25 cellular contexts compared by ENCODE assay signal in genomic region chr5:157739388-157740045, GRCh38.
"Had no signal": no experiment of that assay in that cellular context is flagged by ENCODE, and none has a peak within 500 bp of the region (broad histone marks: within the 10 kb centered on the region; RNA-seq: fewer than 3 reads in every experiment).

No MANE protein-coding gene starts in this region.

- H3K4me3 Mint-ChIP-seq: activated CD4-positive, alpha-beta memory T cell treated with anti-CD3 and anti-CD28 coated beads for 36 hours; activated CD8-positive, alpha-beta memory T cell treated with anti-CD3 and anti-CD28 coated beads, Interleukin-2, amount 10 ng/mL, durations not matched to agents 7 days and 5 days; activated CD8-positive, alpha-beta T cell treated with anti-CD3 and anti-CD28 coated beads, Interleukin-2, amount 10 ng/mL, durations not matched to agents 7 days and 5 days; activated naive CD4-positive, alpha-beta T cell treated with anti-CD3 and anti-CD28 coated beads for 36 hours; activated naive CD8-positive, alpha-beta T cell treated with anti-CD3 and anti-CD28 coated beads, Interleukin-2, amount 10 ng/mL, durations not matched to agents 7 days and 5 days; activated T-helper 1 cell treated with anti-CD3 and anti-CD28 coated beads, Interleukin-12 subunit alpha, Interleukin-12 subunit beta, Interleukin-2, Interleukin-4 antibody, amounts not matched to agents 30 ng/mL and 10 ng/mL and 1 ng/mL, durations not matched to agents 14 hours and 24 hours and 36 hours; WTC11 had no signal

- H3K4me3 ChIP-seq: ascending aorta, breast epithelium, cardiac muscle cell, colonic mucosa had no signal

- H3K27ac Mint-ChIP-seq: activated CD8-positive, alpha-beta memory T cell treated with anti-CD3 and anti-CD28 coated beads, Interleukin-2, amount 10 ng/mL, durations not matched to agents 7 days and 5 days; activated CD8-positive, alpha-beta T cell treated with anti-CD3 and anti-CD28 coated beads, Interleukin-2, amount 10 ng/mL, durations not matched to agents 7 days and 5 days; activated naive CD4-positive, alpha-beta T cell treated with anti-CD3 and anti-CD28 coated beads for 36 hours; activated naive CD4-positive, alpha-beta T cell treated with anti-CD3 and anti-CD28 coated beads, Interleukin-2, amount 50 U/mL, for 72 hours; activated naive CD8-positive, alpha-beta T cell treated with anti-CD3 and anti-CD28 coated beads, Interleukin-2, amount 10 ng/mL, durations not matched to agents 7 days and 5 days; activated T-helper 1 cell treated with anti-CD3 and anti-CD28 coated beads, Interleukin-12 subunit alpha, Interleukin-12 subunit beta, Interleukin-2, Interleukin-4 antibody, amounts not matched to agents 30 ng/mL and 10 ng/mL and 1 ng/mL, durations not matched to agents 14 hours and 24 hours and 36 hours; activated T-helper 2 cell treated with anti-CD3 and anti-CD28 coated beads, Interferon-gamma antibody, Interleukin-2, Interleukin-4, amounts not matched to agents 10 μg/mL and 5 μg/mL and 100 μg/mL, durations not matched to agents 14 hours and 24 hours and 36 hours had no signal

- H3K4me1 ChIP-seq: ascending aorta, breast epithelium had no signal

- H3K27me3 ChIP-seq: ascending aorta, breast epithelium, cardiac muscle cell, colonic mucosa had no signal

- H3K9me3 ChIP-seq: ascending aorta, breast epithelium, colonic mucosa had no signal

- H3K27me3 Mint-ChIP-seq: activated CD4-positive, alpha-beta memory T cell treated with anti-CD3 and anti-CD28 coated beads for 36 hours; activated CD8-positive, alpha-beta memory T cell treated with anti-CD3 and anti-CD28 coated beads, Interleukin-2, amount 10 ng/mL, durations not matched to agents 7 days and 5 days; activated naive CD8-positive, alpha-beta T cell treated with anti-CD3 and anti-CD28 coated beads, Interleukin-2, amount 10 ng/mL, durations not matched to agents 7 days and 5 days had no signal

- H3K36me3 ChIP-seq: breast epithelium, cardiac muscle cell, colonic mucosa had no signal

- FAIRE-seq: endometrium, frontal cortex had no signal

- ATAC-seq: activated CD8-positive, alpha-beta memory T cell treated with anti-CD3 and anti-CD28 coated beads, Interleukin-2, amount 10 ng/mL, durations not matched to agents 7 days and 5 days; activated CD8-positive, alpha-beta T cell treated with anti-CD3 and anti-CD28 coated beads, Interleukin-2, amount 10 ng/mL, durations not matched to agents 7 days and 5 days; activated naive CD4-positive, alpha-beta T cell treated with anti-CD3 and anti-CD28 coated beads, Interleukin-2, amount 50 U/mL, for 72 hours had no signal

- H3K27ac ChIP-seq: ascending aorta, breast epithelium, cardiac muscle cell, colonic mucosa, epithelial cell of prostate had no signal

- H3K9me3 Mint-ChIP-seq: activated CD4-positive, alpha-beta memory T cell treated with anti-CD3 and anti-CD28 coated beads for 36 hours; activated naive CD4-positive, alpha-beta T cell treated with anti-CD3 and anti-CD28 coated beads for 36 hours; activated naive CD4-positive, alpha-beta T cell treated with anti-CD3 and anti-CD28 coated beads, Interleukin-2, amount 50 U/mL, for 72 hours; activated naive CD8-positive, alpha-beta T cell treated with anti-CD3 and anti-CD28 coated beads, Interleukin-2, amount 10 ng/mL, durations not matched to agents 7 days and 5 days; activated T-helper 1 cell treated with anti-CD3 and anti-CD28 coated beads, Interleukin-12 subunit alpha, Interleukin-12 subunit beta, Interleukin-2, Interleukin-4 antibody, amounts not matched to agents 30 ng/mL and 10 ng/mL and 1 ng/mL, durations not matched to agents 14 hours and 24 hours and 36 hours; activated T-helper 2 cell treated with anti-CD3 and anti-CD28 coated beads, Interferon-gamma antibody, Interleukin-2, Interleukin-4, amounts not matched to agents 10 μg/mL and 5 μg/mL and 100 μg/mL, durations not matched to agents 14 hours and 24 hours and 36 hours; brain had no signal

- DNase-seq: activated CD4-positive, alpha-beta T cell treated with anti-CD3 and anti-CD28 coated beads for 1 hour; activated CD8-positive, alpha-beta memory T cell treated with anti-CD3 and anti-CD28 coated beads, Interleukin-2, amount 10 ng/mL, durations not matched to agents 7 days and 5 days; activated CD8-positive, alpha-beta memory T cell treated with anti-CD3 and anti-CD28 coated beads, Interleukin-2, amount 50 U/mL, for 4 hours; activated effector memory CD4-positive, alpha-beta T cell treated with anti-CD3 and anti-CD28 coated beads, Interleukin-2, amount 50 U/mL, for 16 hours; activated naive CD8-positive, alpha-beta T cell treated with anti-CD3 and anti-CD28 coated beads, Interleukin-2, amount 10 ng/mL, durations not matched to agents 7 days and 5 days; activated T-cell treated with anti-CD3 and anti-CD28 coated beads, Interleukin-2, amount 50 U/mL, for 1 hour; activated T-cell treated with anti-CD3 and anti-CD28 coated beads, Interleukin-2, amount 50 U/mL, for 48 hours; central memory CD4-positive, alpha-beta T cell; cerebellar nuclear complex; colonic mucosa; effector CD8-positive, alpha-beta T cell had no signal
